ENCODE assay signal across 1 cellular context in the genomic region with DNA sequence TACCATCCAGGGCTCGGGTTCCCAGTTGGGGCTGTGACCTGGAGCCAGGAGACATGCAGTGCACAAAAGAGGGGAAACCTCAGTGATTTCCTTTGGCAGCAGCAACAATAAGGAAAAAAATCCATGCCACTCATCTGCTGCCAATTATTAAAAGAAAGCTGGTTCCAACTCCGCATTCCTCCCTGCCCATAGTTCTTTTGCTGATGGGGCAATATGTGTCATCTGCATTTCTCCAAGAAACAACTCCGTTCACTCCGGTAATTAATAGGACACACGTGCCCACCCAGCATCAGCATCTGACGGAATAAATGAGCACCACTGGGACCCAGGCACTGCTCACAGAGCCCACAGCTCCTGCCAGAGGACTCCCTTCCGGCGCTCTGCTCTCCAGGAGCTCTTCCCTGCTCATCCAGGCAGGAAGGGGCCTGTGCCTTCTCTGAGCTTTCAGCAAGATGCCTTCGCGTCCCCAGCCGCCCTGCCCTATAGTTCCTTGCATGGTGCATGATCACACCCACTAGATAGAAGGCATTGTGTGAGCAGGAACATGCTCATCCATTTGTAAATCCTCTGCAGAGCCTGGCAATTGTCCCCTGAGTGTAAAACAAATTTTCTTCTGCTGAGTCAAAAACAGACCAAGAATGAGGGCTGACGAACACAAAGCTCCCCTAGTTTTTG.
TF ChIP-seq lines count a peak whose summit lies in the region.

No MANE protein-coding gene starts in this region.

TF ChIP-seq in WTC11, 78 proteins besides CTCF, POLR2A, EP300 and RAD21 (continued from another document):
- TF ChIP-seq, protein P1, sequence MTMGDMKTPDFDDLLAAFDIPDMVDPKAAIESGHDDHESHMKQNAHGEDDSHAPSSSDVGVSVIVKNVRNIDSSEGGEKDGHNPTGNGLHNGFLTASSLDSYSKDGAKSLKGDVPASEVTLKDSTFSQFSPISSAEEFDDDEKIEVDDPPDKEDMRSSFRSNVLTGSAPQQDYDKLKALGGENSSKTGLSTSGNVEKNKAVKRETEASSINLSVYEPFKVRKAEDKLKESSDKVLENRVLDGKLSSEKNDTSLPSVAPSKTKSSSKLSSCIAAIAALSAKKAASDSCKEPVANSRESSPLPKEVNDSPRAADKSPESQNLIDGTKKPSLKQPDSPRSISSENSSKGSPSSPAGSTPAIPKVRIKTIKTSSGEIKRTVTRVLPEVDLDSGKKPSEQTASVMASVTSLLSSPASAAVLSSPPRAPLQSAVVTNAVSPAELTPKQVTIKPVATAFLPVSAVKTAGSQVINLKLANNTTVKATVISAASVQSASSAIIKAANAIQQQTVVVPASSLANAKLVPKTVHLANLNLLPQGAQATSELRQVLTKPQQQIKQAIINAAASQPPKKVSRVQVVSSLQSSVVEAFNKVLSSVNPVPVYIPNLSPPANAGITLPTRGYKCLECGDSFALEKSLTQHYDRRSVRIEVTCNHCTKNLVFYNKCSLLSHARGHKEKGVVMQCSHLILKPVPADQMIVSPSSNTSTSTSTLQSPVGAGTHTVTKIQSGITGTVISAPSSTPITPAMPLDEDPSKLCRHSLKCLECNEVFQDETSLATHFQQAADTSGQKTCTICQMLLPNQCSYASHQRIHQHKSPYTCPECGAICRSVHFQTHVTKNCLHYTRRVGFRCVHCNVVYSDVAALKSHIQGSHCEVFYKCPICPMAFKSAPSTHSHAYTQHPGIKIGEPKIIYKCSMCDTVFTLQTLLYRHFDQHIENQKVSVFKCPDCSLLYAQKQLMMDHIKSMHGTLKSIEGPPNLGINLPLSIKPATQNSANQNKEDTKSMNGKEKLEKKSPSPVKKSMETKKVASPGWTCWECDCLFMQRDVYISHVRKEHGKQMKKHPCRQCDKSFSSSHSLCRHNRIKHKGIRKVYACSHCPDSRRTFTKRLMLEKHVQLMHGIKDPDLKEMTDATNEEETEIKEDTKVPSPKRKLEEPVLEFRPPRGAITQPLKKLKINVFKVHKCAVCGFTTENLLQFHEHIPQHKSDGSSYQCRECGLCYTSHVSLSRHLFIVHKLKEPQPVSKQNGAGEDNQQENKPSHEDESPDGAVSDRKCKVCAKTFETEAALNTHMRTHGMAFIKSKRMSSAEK (CRISPR knock-in tag; IDR thresholded peaks at IDR 0.05; ENCODE audit: borderline replicate concordance), result no peak
- TF ChIP-seq ETV6 (CRISPR knock-in tag; IDR thresholded peaks at IDR 0.05) (no peak), FOXK1 (CRISPR knock-in tag; IDR thresholded peaks at IDR 0.05) (no peak)
- TF ChIP-seq, protein P2, sequence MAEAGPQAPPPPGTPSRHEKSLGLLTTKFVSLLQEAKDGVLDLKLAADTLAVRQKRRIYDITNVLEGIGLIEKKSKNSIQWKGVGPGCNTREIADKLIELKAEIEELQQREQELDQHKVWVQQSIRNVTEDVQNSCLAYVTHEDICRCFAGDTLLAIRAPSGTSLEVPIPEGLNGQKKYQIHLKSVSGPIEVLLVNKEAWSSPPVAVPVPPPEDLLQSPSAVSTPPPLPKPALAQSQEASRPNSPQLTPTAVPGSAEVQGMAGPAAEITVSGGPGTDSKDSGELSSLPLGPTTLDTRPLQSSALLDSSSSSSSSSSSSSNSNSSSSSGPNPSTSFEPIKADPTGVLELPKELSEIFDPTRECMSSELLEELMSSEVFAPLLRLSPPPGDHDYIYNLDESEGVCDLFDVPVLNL (CRISPR knock-in tag; IDR thresholded peaks at IDR 0.05; ENCODE audit: borderline replicate concordance, low read depth), result no peak
